ENCODE assay signal across 21 cellular contexts in genomic region chr1:37697737-37698136, GRCh38.
"Had no signal": no experiment of that assay in that cellular context is flagged by ENCODE, and none has a peak within 500 bp of the region (broad histone marks: within the 10 kb centered on the region; RNA-seq: fewer than 3 reads in every experiment).

No MANE protein-coding gene starts in this region.

- H3K9me3 ChIP-seq: esophagus muscularis mucosa, gastroesophageal sphincter, left ventricle myocardium inferior, lower lobe of right lung, neutrophil, psoas muscle had no signal

- H3K4me1 Mint-ChIP-seq: stimulated activated naive B cell treated with anti-CD40 and anti-IgM and Interleukin-4, amounts not matched to agents 10 μg/mL and 1 μg/mL and 100 μg/mL, for 72 hours; stimulated activated naive CD8-positive, alpha-beta T cell treated with anti-CD3 and anti-CD28 coated beads, Interleukin-15, amount 100 ng/mL, for 72 hours had no signal

- H3K27ac ChIP-seq: epithelial cell of prostate, esophagus muscularis mucosa, gastroesophageal sphincter, left ventricle myocardium inferior, lower lobe of right lung, neutrophil, psoas muscle had no signal

- H3K27ac Mint-ChIP-seq: memory B cell; stimulated activated naive B cell treated with anti-CD40 and anti-IgM and Interleukin-4, amounts not matched to agents 10 μg/mL and 1 μg/mL and 100 μg/mL, for 72 hours; stimulated activated naive CD8-positive, alpha-beta T cell treated with anti-CD3 and anti-CD28 coated beads, Interleukin-15, amount 100 ng/mL, for 72 hours had no signal

- H3K4me3 ChIP-seq: esophagus muscularis mucosa, gastroesophageal sphincter, left ventricle myocardium inferior, lower lobe of right lung, psoas muscle had no signal

- H3K27me3 ChIP-seq: esophagus muscularis mucosa, gastroesophageal sphincter, neutrophil had no signal

- H3K4me1 ChIP-seq: psoas muscle had no signal

- DNase-seq: effector memory CD8-positive, alpha-beta T cell; foreskin fibroblast; glutamatergic neuron; immature natural killer cell; left ventricle myocardium inferior; lower lobe of right lung; midbrain; psoas muscle; stimulated activated CD4-positive, alpha-beta T cell treated with anti-CD3 and anti-CD28 coated beads, Interleukin-2, amount 100 ng/mL, for 24 hours; stimulated activated CD4-positive, alpha-beta T cell treated with anti-CD3 and anti-CD28 coated beads, Interleukin-4, amount 100 ng/mL, for 4 hours; stimulated activated naive B cell treated with anti-CD40 and anti-IgM and Interleukin-4, amounts not matched to agents 10 μg/mL and 1 μg/mL and 100 μg/mL, for 72 hours; stimulated activated naive CD8-positive, alpha-beta T cell treated with anti-CD3 and anti-CD28 coated beads, Interleukin-15, amount 100 ng/mL, for 72 hours had no signal

- ATAC-seq: effector memory CD8-positive, alpha-beta T cell; gastroesophageal sphincter; lower lobe of right lung; naive thymus-derived CD8-positive, alpha-beta T cell; psoas muscle; sciatic nerve; stimulated activated naive B cell treated with anti-CD40 and anti-IgM and Interleukin-4, amounts not matched to agents 10 μg/mL and 1 μg/mL and 100 μg/mL, for 72 hours; stimulated activated naive CD8-positive, alpha-beta T cell treated with anti-CD3 and anti-CD28 coated beads, Interleukin-15, amount 100 ng/mL, for 72 hours had no signal

- H3K27me3 Mint-ChIP-seq: effector memory CD8-positive, alpha-beta T cell; memory B cell; naive thymus-derived CD8-positive, alpha-beta T cell; stimulated activated naive B cell treated with anti-CD40 and anti-IgM and Interleukin-4, amounts not matched to agents 10 μg/mL and 1 μg/mL and 100 μg/mL, for 72 hours; stimulated activated naive CD8-positive, alpha-beta T cell treated with anti-CD3 and anti-CD28 coated beads, Interleukin-15, amount 100 ng/mL, for 72 hours; type B pancreatic cell had no signal

- H3K36me3 Mint-ChIP-seq: memory B cell; naive thymus-derived CD8-positive, alpha-beta T cell had no signal

- H3K4me3 Mint-ChIP-seq: immature natural killer cell; memory B cell; naive thymus-derived CD8-positive, alpha-beta T cell; stimulated activated naive B cell treated with anti-CD40 and anti-IgM and Interleukin-4, amounts not matched to agents 10 μg/mL and 1 μg/mL and 100 μg/mL, for 72 hours; stimulated activated naive CD8-positive, alpha-beta T cell treated with anti-CD3 and anti-CD28 coated beads, Interleukin-15, amount 100 ng/mL, for 72 hours had no signal

- FAIRE-seq: keratinocyte had no signal

- H3K36me3 ChIP-seq: esophagus muscularis mucosa, gastroesophageal sphincter, left ventricle myocardium inferior, lower lobe of right lung had no signal

- H3K9me3 Mint-ChIP-seq: effector memory CD8-positive, alpha-beta T cell; immature natural killer cell; memory B cell; naive thymus-derived CD8-positive, alpha-beta T cell; stimulated activated naive B cell treated with anti-CD40 and anti-IgM and Interleukin-4, amounts not matched to agents 10 μg/mL and 1 μg/mL and 100 μg/mL, for 72 hours; stimulated activated naive CD8-positive, alpha-beta T cell treated with anti-CD3 and anti-CD28 coated beads, Interleukin-15, amount 100 ng/mL, for 72 hours; type B pancreatic cell had no signal
